1 cellular context compared by ENCODE assay signal in genomic region chr5:149320791-149321330, GRCh38.
TF ChIP-seq lines count a peak whose summit lies in the region.

No MANE protein-coding gene starts in this region.

TF ChIP-seq in K562, 482 proteins besides CTCF, POLR2A, EP300 and RAD21 (continues in another document):
- peak; percentile 98 for TF ChIP-seq NFE2 (IDR thresholded peaks at IDR 0.05; ENCODE audit: low read depth)
- TF ChIP-seq TRIM24 (IDR thresholded peaks at IDR 0.05): peak; percentile 71 to 75
- TF ChIP-seq TRIM28 (IDR thresholded peaks at IDR 0.05): peak; percentile 80
- TF ChIP-seq JUNB (CRISPR knock-in tag; conservative IDR thresholded peaks at IDR 0.05): no peak
- TF ChIP-seq NFYB (IDR thresholded peaks at IDR 0.05; ENCODE audit: extremely low read depth, insufficient read length): peak; percentile 45
- peak; percentile 54 for TF ChIP-seq MTA2 (IDR thresholded peaks at IDR 0.05; ENCODE audit: low read depth)
- TF ChIP-seq POLR2B (IDR thresholded peaks at IDR 0.05; ENCODE audit: low read depth, partially characterized antibody): peak; percentile 31
- TF ChIP-seq ZBTB8A (IDR thresholded peaks at IDR 0.05; ENCODE audit: partially characterized antibody): no peak
- TF ChIP-seq ZNF408 (CRISPR knock-in tag; IDR thresholded peaks at IDR 0.05; ENCODE audit: low read depth): no peak
- 0 out of 2 replicates have a peak, but pooled peaks have one; percentile 35 for TF ChIP-seq ZKSCAN1 (IDR thresholded peaks at IDR 0.05; ENCODE audit: low read depth, low read length)
- no peak for TF ChIP-seq GTF2B (IDR thresholded peaks at IDR 0.05; ENCODE audit: extremely low read depth, insufficient read length)
- TF ChIP-seq TAL1 (IDR thresholded peaks at IDR 0.05): peak; percentile 73
- no peak for TF ChIP-seq ZNF146 (CRISPR knock-in tag; IDR thresholded peaks at IDR 0.05; ENCODE audit: unreplicated experiment)
- TF ChIP-seq E2F1 (CRISPR knock-in tag; IDR thresholded peaks at IDR 0.05): no peak
- TF ChIP-seq MEIS2 (IDR thresholded peaks at IDR 0.05; ENCODE audit: partially characterized antibody): peak; percentile 76
- TF ChIP-seq ZFX (CRISPR knock-in tag; IDR thresholded peaks at IDR 0.05): peak; percentile 32; the same call in 1 of the 2 replicates
- peak; percentile 37; the same call in 1 of the 2 replicates for TF ChIP-seq PHF8 (IDR thresholded peaks at IDR 0.05; ENCODE audit: borderline replicate concordance, low read length)
- TF ChIP-seq MBD1 (CRISPR knock-in tag; IDR thresholded peaks at IDR 0.05): no peak
- peak; percentile 83 for TF ChIP-seq CBFA2T2 (conservative IDR thresholded peaks at IDR 0.05)
- peak; percentile 90 for TF ChIP-seq BACH1 (tag; IDR thresholded peaks at IDR 0.05)
- peak; percentile 81 for TF ChIP-seq SOX6 (IDR thresholded peaks at IDR 0.05)
- no peak for TF ChIP-seq ELF2 (CRISPR knock-in tag; IDR thresholded peaks at IDR 0.05)
- TF ChIP-seq ILF3 (IDR thresholded peaks at IDR 0.05; ENCODE audit: borderline replicate concordance): no peak
- no peak for TF ChIP-seq OTX1 (CRISPR knock-in tag; IDR thresholded peaks at IDR 0.05)
- TF ChIP-seq ZNF764 (CRISPR knock-in tag; IDR thresholded peaks at IDR 0.05; ENCODE audit: low read depth): no peak
- peak; percentile 82 for TF ChIP-seq ZNF395 (CRISPR knock-in tag; IDR thresholded peaks at IDR 0.05)
- peak; percentile 40; the same call in 1 of the 2 replicates for TF ChIP-seq NR2C1 (IDR thresholded peaks at IDR 0.05)
- no peak for TF ChIP-seq NR2C1 (tag; IDR thresholded peaks at IDR 0.05)
- TF ChIP-seq CTBP1 (IDR thresholded peaks at IDR 0.05; ENCODE audit: borderline replicate concordance): peak; percentile 93
- TF ChIP-seq SMARCA5 (IDR thresholded peaks at IDR 0.05): no peak
- TF ChIP-seq ZNF133 (CRISPR knock-in tag; IDR thresholded peaks at IDR 0.05): no peak
- TF ChIP-seq ZNF232 (CRISPR knock-in tag; IDR thresholded peaks at IDR 0.05): no peak
- no peak for TF ChIP-seq XRCC3 (IDR thresholded peaks at IDR 0.05)
- TF ChIP-seq NR2C2 (CRISPR knock-in tag; IDR thresholded peaks at IDR 0.05): no peak
- TF ChIP-seq NR2C2 (tag; IDR thresholded peaks at IDR 0.05): peak; percentile 61; the same call in 1 of the 2 replicates
- TF ChIP-seq ZNF384 (IDR thresholded peaks at IDR 0.05; ENCODE audit: low read depth, low read length): no peak
- TF ChIP-seq ETV5 (CRISPR knock-in tag; IDR thresholded peaks at IDR 0.05; ENCODE audit: low read depth): no peak; the same call in 1 of the 2 replicates
- TF ChIP-seq ATF7 (IDR thresholded peaks at IDR 0.05): peak; percentile 73
- no peak for TF ChIP-seq ETV6 (IDR thresholded peaks at IDR 0.05; ENCODE audit: borderline replicate concordance in 1 of 2, low read depth in 2 of 2, low read length in 1 of 2)
- no peak for TF ChIP-seq ETV6 (CRISPR knock-in tag; IDR thresholded peaks at IDR 0.05; ENCODE audit: borderline replicate concordance)
- 0 out of 2 replicates have a peak, but pooled peaks have one; percentile 52 for TF ChIP-seq MTA1 (IDR thresholded peaks at IDR 0.05; ENCODE audit: borderline replicate concordance)
- peak; percentile 57; the same call in 1 of the 2 replicates for TF ChIP-seq LEF1 (IDR thresholded peaks at IDR 0.05)
- peak; percentile 85 for TF ChIP-seq BHLHE40 (IDR thresholded peaks at IDR 0.05; ENCODE audit: low read length)
- TF ChIP-seq MTA3 (IDR thresholded peaks at IDR 0.05; ENCODE audit: borderline replicate concordance): peak; percentile 82
- TF ChIP-seq EP400 (IDR thresholded peaks at IDR 0.05): peak; percentile 61
- no peak for TF ChIP-seq CHD2 (IDR thresholded peaks at IDR 0.05; ENCODE audit: low read depth, low read length)
- TF ChIP-seq NCOA1 (IDR thresholded peaks at IDR 0.05; ENCODE audit: low read depth): peak; percentile 41; the same call in 1 of the 2 replicates
- no peak; the same call in 1 of the 2 replicates for TF ChIP-seq PYGO2 (tag; IDR thresholded peaks at IDR 0.05)
- no peak for TF ChIP-seq RBM25 (IDR thresholded peaks at IDR 0.05; ENCODE audit: low read depth, low read length, severe bottlenecking)
- no peak for TF ChIP-seq PTTG1 (tag; IDR thresholded peaks at IDR 0.05; ENCODE audit: low read depth)
- 0 out of 2 replicates have a peak, but pooled peaks have one; percentile 23 for TF ChIP-seq CREB3 (tag; conservative IDR thresholded peaks at IDR 0.05; ENCODE audit: low read depth)
- TF ChIP-seq USF2 (CRISPR knock-in tag; IDR thresholded peaks at IDR 0.05): peak; percentile 90
- no peak for TF ChIP-seq ETV1 (tag; conservative IDR thresholded peaks at IDR 0.05; ENCODE audit: low read depth)
- TF ChIP-seq, protein P1, sequence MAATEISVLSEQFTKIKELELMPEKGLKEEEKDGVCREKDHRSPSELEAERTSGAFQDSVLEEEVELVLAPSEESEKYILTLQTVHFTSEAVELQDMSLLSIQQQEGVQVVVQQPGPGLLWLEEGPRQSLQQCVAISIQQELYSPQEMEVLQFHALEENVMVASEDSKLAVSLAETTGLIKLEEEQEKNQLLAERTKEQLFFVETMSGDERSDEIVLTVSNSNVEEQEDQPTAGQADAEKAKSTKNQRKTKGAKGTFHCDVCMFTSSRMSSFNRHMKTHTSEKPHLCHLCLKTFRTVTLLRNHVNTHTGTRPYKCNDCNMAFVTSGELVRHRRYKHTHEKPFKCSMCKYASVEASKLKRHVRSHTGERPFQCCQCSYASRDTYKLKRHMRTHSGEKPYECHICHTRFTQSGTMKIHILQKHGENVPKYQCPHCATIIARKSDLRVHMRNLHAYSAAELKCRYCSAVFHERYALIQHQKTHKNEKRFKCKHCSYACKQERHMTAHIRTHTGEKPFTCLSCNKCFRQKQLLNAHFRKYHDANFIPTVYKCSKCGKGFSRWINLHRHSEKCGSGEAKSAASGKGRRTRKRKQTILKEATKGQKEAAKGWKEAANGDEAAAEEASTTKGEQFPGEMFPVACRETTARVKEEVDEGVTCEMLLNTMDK (IDR thresholded peaks at IDR 0.05; ENCODE audit: borderline replicate concordance, insufficient read depth, low read depth, low read length, poor library complexity, severe bottlenecking): no peak
- TF ChIP-seq SMARCB1 (IDR thresholded peaks at IDR 0.05; ENCODE audit: insufficient read length, low read depth): peak; percentile 45
- peak; percentile 37 to 54 for TF ChIP-seq NRF1 (conservative IDR thresholded peaks at IDR 0.05 in 1 of 2, IDR thresholded peaks at IDR 0.05 in 1 of 2)
- 0 out of 2 replicates have a peak, but pooled peaks have one; percentile 24 for TF ChIP-seq CEBPB (tag; IDR thresholded peaks at IDR 0.05)
- TF ChIP-seq TOE1 (IDR thresholded peaks at IDR 0.05; ENCODE audit: borderline replicate concordance): peak; percentile 95
- no peak for TF ChIP-seq TOE1 (CRISPR knock-in tag; IDR thresholded peaks at IDR 0.05; ENCODE audit: borderline replicate concordance, low read depth)
- TF ChIP-seq, protein P2, sequence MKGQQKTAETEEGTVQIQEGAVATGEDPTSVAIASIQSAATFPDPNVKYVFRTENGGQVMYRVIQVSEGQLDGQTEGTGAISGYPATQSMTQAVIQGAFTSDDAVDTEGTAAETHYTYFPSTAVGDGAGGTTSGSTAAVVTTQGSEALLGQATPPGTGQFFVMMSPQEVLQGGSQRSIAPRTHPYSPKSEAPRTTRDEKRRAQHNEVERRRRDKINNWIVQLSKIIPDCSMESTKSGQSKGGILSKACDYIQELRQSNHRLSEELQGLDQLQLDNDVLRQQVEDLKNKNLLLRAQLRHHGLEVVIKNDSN (CRISPR knock-in tag; IDR thresholded peaks at IDR 0.05): peak; percentile 89
- TF ChIP-seq CREM (IDR thresholded peaks at IDR 0.05; ENCODE audit: low read depth): peak; percentile 73; the same call in 1 of the 2 replicates
- TF ChIP-seq, protein P3, sequence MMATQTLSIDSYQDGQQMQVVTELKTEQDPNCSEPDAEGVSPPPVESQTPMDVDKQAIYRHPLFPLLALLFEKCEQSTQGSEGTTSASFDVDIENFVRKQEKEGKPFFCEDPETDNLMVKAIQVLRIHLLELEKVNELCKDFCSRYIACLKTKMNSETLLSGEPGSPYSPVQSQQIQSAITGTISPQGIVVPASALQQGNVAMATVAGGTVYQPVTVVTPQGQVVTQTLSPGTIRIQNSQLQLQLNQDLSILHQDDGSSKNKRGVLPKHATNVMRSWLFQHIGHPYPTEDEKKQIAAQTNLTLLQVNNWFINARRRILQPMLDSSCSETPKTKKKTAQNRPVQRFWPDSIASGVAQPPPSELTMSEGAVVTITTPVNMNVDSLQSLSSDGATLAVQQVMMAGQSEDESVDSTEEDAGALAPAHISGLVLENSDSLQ (IDR thresholded peaks at IDR 0.05): peak; percentile 78
- peak; percentile 11; the same call in 1 of the 2 replicates for TF ChIP-seq GTF2E2 (tag; IDR thresholded peaks at IDR 0.05)
- peak; percentile 97 for TF ChIP-seq NFIC (IDR thresholded peaks at IDR 0.05)
- TF ChIP-seq ZNF584 (CRISPR knock-in tag; IDR thresholded peaks at IDR 0.05; ENCODE audit: low read depth): peak; percentile 71
- TF ChIP-seq CREB1 (IDR thresholded peaks at IDR 0.05): peak; percentile 41; the same call in 1 of the 2 replicates
- no peak for TF ChIP-seq CREB1 (CRISPR knock-in tag; IDR thresholded peaks at IDR 0.05)
- TF ChIP-seq, protein P4, sequence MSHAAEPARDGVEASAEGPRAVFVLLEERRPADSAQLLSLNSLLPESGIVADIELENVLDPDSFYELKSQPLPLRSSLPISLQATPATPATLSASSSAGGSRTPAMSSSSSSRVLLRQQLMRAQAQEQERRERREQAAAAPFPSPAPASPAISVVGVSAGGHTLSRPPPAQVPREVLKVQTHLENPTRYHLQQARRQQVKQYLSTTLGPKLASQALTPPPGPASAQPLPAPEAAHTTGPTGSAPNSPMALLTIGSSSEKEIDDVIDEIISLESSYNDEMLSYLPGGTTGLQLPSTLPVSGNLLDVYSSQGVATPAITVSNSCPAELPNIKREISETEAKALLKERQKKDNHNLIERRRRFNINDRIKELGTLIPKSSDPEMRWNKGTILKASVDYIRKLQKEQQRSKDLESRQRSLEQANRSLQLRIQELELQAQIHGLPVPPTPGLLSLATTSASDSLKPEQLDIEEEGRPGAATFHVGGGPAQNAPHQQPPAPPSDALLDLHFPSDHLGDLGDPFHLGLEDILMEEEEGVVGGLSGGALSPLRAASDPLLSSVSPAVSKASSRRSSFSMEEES (CRISPR knock-in tag; IDR thresholded peaks at IDR 0.05): peak; percentile 93
- peak; percentile 88 for TF ChIP-seq RAD51 (IDR thresholded peaks at IDR 0.05; ENCODE audit: borderline replicate concordance, low read depth)
- peak; percentile 60; the same call in 1 of the 2 replicates for TF ChIP-seq EHMT2 (IDR thresholded peaks at IDR 0.05)
- peak; percentile 85 to 88 for TF ChIP-seq KDM1A (IDR thresholded peaks at IDR 0.05)
- TF ChIP-seq CC2D1A (IDR thresholded peaks at IDR 0.05): no peak
- peak; percentile 99 for TF ChIP-seq MAFG (tag; conservative IDR thresholded peaks at IDR 0.05)
